Comparison of ENCODE assay signal across 8 cellular contexts in the genomic region with DNA sequence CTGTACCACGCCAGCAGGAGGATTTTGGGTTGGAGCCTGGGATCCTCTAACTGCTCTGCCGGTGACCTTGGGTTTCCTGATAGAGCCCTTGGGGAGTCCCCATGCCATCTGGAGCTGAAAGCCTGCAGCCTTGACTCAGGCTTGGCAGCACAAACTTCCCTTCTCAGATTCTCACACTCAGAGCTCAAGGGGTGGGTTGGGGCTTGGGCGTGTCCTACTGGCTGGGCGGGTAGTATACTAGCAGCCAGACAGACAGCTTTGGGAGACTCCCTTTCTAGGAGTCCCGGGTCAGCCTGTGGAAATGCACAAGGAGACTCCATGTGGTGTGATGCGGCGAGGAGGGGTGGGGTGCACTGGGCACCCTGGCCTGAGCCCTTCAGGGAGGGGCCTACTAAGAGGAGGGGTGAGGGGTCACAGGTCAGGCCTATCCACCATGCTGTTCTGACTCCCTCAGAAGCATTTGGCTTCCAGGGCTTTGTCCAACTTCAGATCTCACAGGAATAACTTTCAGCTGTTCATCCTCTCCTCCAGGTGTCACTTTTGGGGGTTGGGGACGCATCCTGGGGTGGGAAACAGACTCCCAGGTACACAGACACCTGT. TPM values are rescaled to one million over a fixed set of nuclear protein-coding genes. Genes with fewer than 3 reads are reported as not detected.
DNase-seq lines count a peak whose midpoint lies in the region; ATAC-seq and TF ChIP-seq lines count a peak whose summit lies in the region.

No MANE protein-coding gene starts in this region.

- H3K36me3 ChIP-seq in BJ (ENCODE audit: control insufficient read depth, insufficient read depth, low read length) (no peaks in the 10 kb centered on the region), HEK293 (ENCODE audit: control insufficient read depth in 2 of 2, insufficient read depth in 1 of 2, low read length in 2 of 2) (no peaks in the 10 kb centered on the region), lung (ENCODE audit: control insufficient read depth in 2 of 2, insufficient read depth in 2 of 2, low read length in 2 of 2) (peaks cover 0 to 3% of the 10 kb centered on the region in 2 donors), H7 (replicated peaks; ENCODE audit: control insufficient read depth, insufficient read depth, low read length) (no peaks in the 10 kb centered on the region)

- H3K4me1 ChIP-seq in HEK293 (ENCODE audit: control insufficient read depth, insufficient read depth, low read length) (no peaks in the 10 kb centered on the region), lung (ENCODE audit: control insufficient read depth in 2 of 2, insufficient read depth in 2 of 2, low read length in 2 of 2) (peaks cover 5 to 15% of the 10 kb centered on the region in 2 donors)

- TF ChIP-seq CTCF in BJ (IDR thresholded peaks at IDR 0.05; ENCODE audit: insufficient read depth, low read depth, low read length) (no peak), HEK293 (tag by site-specific recombination; IDR thresholded peaks at IDR 0.05) (no peak), astrocyte of the spinal cord (IDR thresholded peaks at IDR 0.05; ENCODE audit: low read depth, low read length) (no peak), lung (IDR thresholded peaks at IDR 0.05; ENCODE audit: control extremely low read depth, extremely low read depth) (no peak)

- no peaks in the 10 kb centered on the region for H3K9me3 ChIP-seq in HEK293 (ENCODE audit: control insufficient read depth, insufficient read depth, low read depth, low read length)
- peaks cover 0 to 2% of the 10 kb centered on the region in 2 donors for H3K9me3 ChIP-seq in lung (ENCODE audit: control insufficient read depth in 2 of 2, insufficient read depth in 1 of 2, low read length in 1 of 2)

- no peak overlapping the region for H3K27ac ChIP-seq in HEK293 (ENCODE audit: extremely low read depth, low read depth, low read length)
- peak overlapping the region in 1 of 2 donors; percentile 18 for H3K27ac ChIP-seq in lung (ENCODE audit: low read depth in 1 of 2, low read length in 1 of 2)

- WGBS in lung, 2 donors = 64 to 85% methylated on average over 8 of the region's 8 CpGs

- H3K4me3 ChIP-seq in BJ (ENCODE audit: low read depth, low read length) (no peak overlapping the region), HEK293 (ENCODE audit: low read depth, low read length) (no peak overlapping the region), astrocyte of the spinal cord (ENCODE audit: low read depth, low read length) (no peak overlapping the region), lung (no peak overlapping the region), H7 (ENCODE audit: insufficient read depth, low read depth, low read length) (no peak overlapping the region)

- CTCF ChIA-PET in BJ (lab: Yijun Ruan, JAX) = interaction anchor here (0.7 to 2.2 kb wide), 6 partner anchors 21 to 494 kb away, joined by 3 to 9 read pairs (median 5); partner anchors contain the start of gene PLXNA1
- CTCF ChIA-PET in HEK293 (lab: Yijun Ruan, JAX) = no interaction called here

- DNase-seq in BJ (ENCODE audit: low read depth) (peak; percentile 21), astrocyte of the spinal cord (ENCODE audit: low read depth, low spot score) (peak; percentile 60), lung (ENCODE audit: low spot score) (peak; percentile 64), NCI-H1417 treated with DMSO at 0.1 percent for 48 hours (lab: John Stamatoyannopoulos, UW) (no peak), NCI-H510A treated with DMSO at 0.1 percent for 48 hours (lab: John Stamatoyannopoulos, UW) (no peak), H7 (no peak)

- in situ Hi-C loops in astrocyte of the spinal cord (cut with HindIII; ENCODE audit: low sequenced_read_pairs) = no loop called here

- H3K27me3 ChIP-seq in BJ (ENCODE audit: control insufficient read depth, insufficient read depth, low read length) (no peaks in the 10 kb centered on the region), lung (ENCODE audit: control insufficient read depth, insufficient read depth) (no peaks in the 10 kb centered on the region), H7 (ENCODE audit: control insufficient read depth, insufficient read depth, low read length) (no peaks in the 10 kb centered on the region)

- POLR2A ChIA-PET in BJ (lab: Charles Lee) (interaction anchor here (0.6 kb wide), 1 partner anchor 166 kb away, joined by 3 read pairs; no protein-coding TSS in a partner anchor), HEK293 (lab: Yijun Ruan, JAX) (no interaction called here)

- ATAC-seq in lung (ENCODE audit: insufficient read depth, low FRiP score) = peak; percentile 71
- no peak for ATAC-seq in HG02973 (IDR thresholded peaks at IDR 0.05; ENCODE audit: unreplicated experiment)

TF ChIP-seq in HEK293, 187 proteins besides CTCF, POLR2A, EP300 and RAD21:
- no peak for TF ChIP-seq ZSCAN30 (tag by site-specific recombination; IDR thresholded peaks at IDR 0.05)
- TF ChIP-seq ZNF155 (tag by site-specific recombination; IDR thresholded peaks at IDR 0.05) = no peak
- no peak for TF ChIP-seq REST (tag by site-specific recombination; IDR thresholded peaks at IDR 0.05)
- peak; percentile 72 for TF ChIP-seq KLF1 (tag by site-specific recombination; IDR thresholded peaks at IDR 0.05)
- no peak for TF ChIP-seq ZNF473 (tag by site-specific recombination; IDR thresholded peaks at IDR 0.05)

RNA-seq across cellular contexts. Expression of gene PLXNA1, which starts 21.6 kb away (rescaled TPM):
- polyA plus RNA-seq in BJ (2011; rRNA removed) (34.7 and 57.2 TPM in 2 replicates), lung (10 to 100 TPM; 17.6 to 20.9 TPM)
- 48.2 and 67.0 TPM in 2 replicates for polyA minus RNA-seq in BJ (2011; rRNA and poly(A)+ RNA removed)
- total RNA-seq in lung = 10 to 100 TPM; 22.6 to 51.7 TPM
- 41.9 and 42.7 TPM in 2 replicates for total RNA-seq in H7 (2014; rRNA removed; shearing (Covaris generic))

Comparison
In these comparisons a context has a peak if more than half of its experiments do, and no peak if none do; other contexts are left out.
1. DNase-seq: peak in BJ (single experiment), astrocyte of the spinal cord (single experiment) and lung (single experiment); none in NCI-H1417 treated with DMSO at 0.1 percent for 48 hours (single experiment), NCI-H510A treated with DMSO at 0.1 percent for 48 hours (single experiment) and H7 (single experiment).